In genomic region chr1:86994061-86994460, GRCh38 we compare ENCODE assay signal across 1 cellular context.
TF ChIP-seq lines count a peak whose summit lies in the region.

No MANE protein-coding gene starts in this region.

TF ChIP-seq in K562, 482 proteins besides CTCF, POLR2A, EP300 and RAD21 (continued from another document):
- TF ChIP-seq ZBTB11 (CRISPR knock-in tag; IDR thresholded peaks at IDR 0.05), result 0 out of 6 replicates have a peak, but pooled peaks of 1 of the 3 experiments have one; percentile 1
- TF ChIP-seq SRSF9 (IDR thresholded peaks at IDR 0.05; ENCODE audit: borderline replicate concordance, low read depth, low read length), result no peak
- TF ChIP-seq RBM25 (IDR thresholded peaks at IDR 0.05; ENCODE audit: low read depth, low read length, severe bottlenecking), result no peak
- TF ChIP-seq, protein P1, sequence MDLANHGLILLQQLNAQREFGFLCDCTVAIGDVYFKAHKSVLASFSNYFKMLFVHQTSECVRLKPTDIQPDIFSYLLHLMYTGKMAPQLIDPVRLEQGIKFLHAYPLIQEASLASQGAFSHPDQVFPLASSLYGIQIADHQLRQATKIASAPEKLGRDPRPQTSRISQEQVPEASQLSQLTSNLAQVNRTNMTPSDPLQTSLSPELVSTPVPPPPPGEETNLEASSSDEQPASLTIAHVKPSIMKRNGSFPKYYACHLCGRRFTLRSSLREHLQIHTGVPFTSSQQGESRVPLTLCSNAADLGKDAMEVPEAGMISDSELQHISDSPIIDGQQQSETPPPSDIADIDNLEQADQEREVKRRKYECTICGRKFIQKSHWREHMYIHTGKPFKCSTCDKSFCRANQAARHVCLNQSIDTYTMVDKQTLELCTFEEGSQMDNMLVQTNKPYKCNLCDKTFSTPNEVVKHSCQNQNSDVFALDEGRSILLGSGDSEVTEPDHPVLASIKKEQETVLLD (IDR thresholded peaks at IDR 0.05), result 0 out of 2 replicates have a peak, but pooled peaks have one; percentile 10
- TF ChIP-seq HES1 (IDR thresholded peaks at IDR 0.05; ENCODE audit: low read depth), result no peak
- TF ChIP-seq CBFA2T3 (IDR thresholded peaks at IDR 0.05), result no peak
- TF ChIP-seq ZBTB33 (CRISPR knock-in tag; IDR thresholded peaks at IDR 0.05), result no peak
- TF ChIP-seq, protein P2, sequence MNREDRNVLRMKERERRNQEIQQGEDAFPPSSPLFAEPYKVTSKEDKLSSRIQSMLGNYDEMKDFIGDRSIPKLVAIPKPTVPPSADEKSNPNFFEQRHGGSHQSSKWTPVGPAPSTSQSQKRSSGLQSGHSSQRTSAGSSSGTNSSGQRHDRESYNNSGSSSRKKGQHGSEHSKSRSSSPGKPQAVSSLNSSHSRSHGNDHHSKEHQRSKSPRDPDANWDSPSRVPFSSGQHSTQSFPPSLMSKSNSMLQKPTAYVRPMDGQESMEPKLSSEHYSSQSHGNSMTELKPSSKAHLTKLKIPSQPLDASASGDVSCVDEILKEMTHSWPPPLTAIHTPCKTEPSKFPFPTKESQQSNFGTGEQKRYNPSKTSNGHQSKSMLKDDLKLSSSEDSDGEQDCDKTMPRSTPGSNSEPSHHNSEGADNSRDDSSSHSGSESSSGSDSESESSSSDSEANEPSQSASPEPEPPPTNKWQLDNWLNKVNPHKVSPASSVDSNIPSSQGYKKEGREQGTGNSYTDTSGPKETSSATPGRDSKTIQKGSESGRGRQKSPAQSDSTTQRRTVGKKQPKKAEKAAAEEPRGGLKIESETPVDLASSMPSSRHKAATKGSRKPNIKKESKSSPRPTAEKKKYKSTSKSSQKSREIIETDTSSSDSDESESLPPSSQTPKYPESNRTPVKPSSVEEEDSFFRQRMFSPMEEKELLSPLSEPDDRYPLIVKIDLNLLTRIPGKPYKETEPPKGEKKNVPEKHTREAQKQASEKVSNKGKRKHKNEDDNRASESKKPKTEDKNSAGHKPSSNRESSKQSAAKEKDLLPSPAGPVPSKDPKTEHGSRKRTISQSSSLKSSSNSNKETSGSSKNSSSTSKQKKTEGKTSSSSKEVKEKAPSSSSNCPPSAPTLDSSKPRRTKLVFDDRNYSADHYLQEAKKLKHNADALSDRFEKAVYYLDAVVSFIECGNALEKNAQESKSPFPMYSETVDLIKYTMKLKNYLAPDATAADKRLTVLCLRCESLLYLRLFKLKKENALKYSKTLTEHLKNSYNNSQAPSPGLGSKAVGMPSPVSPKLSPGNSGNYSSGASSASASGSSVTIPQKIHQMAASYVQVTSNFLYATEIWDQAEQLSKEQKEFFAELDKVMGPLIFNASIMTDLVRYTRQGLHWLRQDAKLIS (CRISPR knock-in tag; IDR thresholded peaks at IDR 0.05), result no peak
- TF ChIP-seq GTF3C2 (IDR thresholded peaks at IDR 0.05; ENCODE audit: borderline replicate concordance, extremely low read depth, insufficient read length), result no peak
- no peak for TF ChIP-seq SNRNP70 (optimal IDR thresholded peaks at IDR 0.05; ENCODE audit: low read depth, low read length)
